25 cellular contexts compared by ENCODE assay signal in the genomic region with DNA sequence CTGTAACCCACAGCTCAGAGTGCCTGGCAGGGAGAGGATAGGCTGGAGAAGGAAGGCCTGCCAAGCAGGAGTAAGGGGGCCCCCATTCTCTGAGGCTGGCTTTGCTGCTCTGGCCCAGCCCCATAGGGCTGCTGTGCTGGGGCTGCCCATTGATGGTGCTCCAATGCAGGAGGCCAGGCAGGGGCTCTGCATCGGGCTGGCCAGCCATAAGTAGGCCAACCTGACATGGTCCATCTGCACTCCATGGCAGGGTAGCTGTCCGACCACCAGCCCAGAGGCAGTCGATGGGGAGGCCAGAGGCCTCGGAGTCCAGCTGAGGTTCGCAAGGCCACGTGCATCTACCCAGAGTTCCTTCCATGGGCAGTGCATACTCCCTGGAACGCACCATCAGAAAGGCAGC.
"Had no signal": no experiment of that assay in that cellular context is flagged by ENCODE, and none has a peak within 500 bp of the region (broad histone marks: within the 10 kb centered on the region; RNA-seq: fewer than 3 reads in every experiment).

No MANE protein-coding gene starts in this region.

- H3K4me3 ChIP-seq: heart left ventricle, left ventricle myocardium inferior, mucosa of descending colon, right atrium auricular region, right lobe of liver, skin epidermis, stomach, testis, thyroid gland, transverse colon, upper lobe of left lung had no signal

- DNase-seq: hypothalamus; immature natural killer cell; kidney; left ventricle myocardium inferior; midbrain; mucosa of descending colon; naive thymus-derived CD4-positive, alpha-beta T cell; nucleus accumbens; right lobe of liver; stimulated activated CD4-positive, alpha-beta T cell treated with anti-CD3 and anti-CD28 coated beads, Interleukin-4, amount 100 ng/mL, for 24 hours; stimulated activated CD8-positive, alpha-beta memory T cell treated with anti-CD3 and anti-CD28 coated beads, Interleukin-4, amount 100 ng/mL, for 48 hours; stimulated activated naive B cell treated with anti-CD40 and anti-IgM and Interleukin-4, amounts not matched to agents 10 μg/mL and 1 μg/mL and 100 μg/mL, for 72 hours; stimulated activated naive CD8-positive, alpha-beta T cell treated with anti-CD3 and anti-CD28 coated beads, Interleukin-15, Interleukin-2, amounts not matched to agents 100 U/mL and 50 U/mL, for 24 hours; stomach; testis; thyroid gland; transverse colon; upper lobe of left lung had no signal

- H3K4me1 Mint-ChIP-seq: immature natural killer cell; memory B cell; naive thymus-derived CD4-positive, alpha-beta T cell; stimulated activated naive B cell treated with anti-CD40 and anti-IgM and Interleukin-4, amounts not matched to agents 10 μg/mL and 1 μg/mL and 100 μg/mL, for 72 hours had no signal

- ATAC-seq: mucosa of descending colon; naive thymus-derived CD4-positive, alpha-beta T cell; right lobe of liver; stimulated activated naive B cell treated with anti-CD40 and anti-IgM and Interleukin-4, amounts not matched to agents 10 μg/mL and 1 μg/mL and 100 μg/mL, for 72 hours; stimulated activated naive CD8-positive, alpha-beta T cell treated with anti-CD3 and anti-CD28 coated beads, Interleukin-15, Interleukin-2, amounts not matched to agents 100 U/mL and 50 U/mL, for 24 hours had no signal

- H3K79me2 ChIP-seq: parathyroid adenoma had no signal

- H3K9me3 ChIP-seq: heart left ventricle, mucosa of descending colon, right atrium auricular region, right lobe of liver, stomach, testis, thyroid gland, transverse colon, upper lobe of left lung had no signal

- H3K36me3 ChIP-seq: heart left ventricle, left ventricle myocardium inferior, right atrium auricular region, right lobe of liver, stomach, thyroid gland, transverse colon, upper lobe of left lung had no signal

- H3K27ac Mint-ChIP-seq: immature natural killer cell; memory B cell; naive thymus-derived CD4-positive, alpha-beta T cell; natural killer cell treated with Interleukin-12 subunit alpha and Interleukin-12 subunit beta and Interleukin-15 and Interleukin-18, amount 100 ng/mL, for 72 hours; progenitor cell of endocrine pancreas; stimulated activated naive B cell treated with anti-CD40 and anti-IgM and Interleukin-4, amounts not matched to agents 10 μg/mL and 1 μg/mL and 100 μg/mL, for 72 hours had no signal

- H3K27ac ChIP-seq: heart left ventricle, left ventricle myocardium inferior, parathyroid adenoma, right atrium auricular region, right lobe of liver, skin epidermis, stomach, testis, thyroid gland, transverse colon, upper lobe of left lung had no signal

- H3K9me3 Mint-ChIP-seq: immature natural killer cell; memory B cell; naive thymus-derived CD4-positive, alpha-beta T cell; natural killer cell treated with Interleukin-12 subunit alpha and Interleukin-12 subunit beta and Interleukin-15 and Interleukin-18, amount 100 ng/mL, for 72 hours; stimulated activated naive B cell treated with anti-CD40 and anti-IgM and Interleukin-4, amounts not matched to agents 10 μg/mL and 1 μg/mL and 100 μg/mL, for 72 hours had no signal

- H3K36me3 Mint-ChIP-seq: immature natural killer cell; memory B cell; naive thymus-derived CD4-positive, alpha-beta T cell; natural killer cell treated with Interleukin-12 subunit alpha and Interleukin-12 subunit beta and Interleukin-15 and Interleukin-18, amount 100 ng/mL, for 72 hours; stimulated activated naive B cell treated with anti-CD40 and anti-IgM and Interleukin-4, amounts not matched to agents 10 μg/mL and 1 μg/mL and 100 μg/mL, for 72 hours had no signal

- H3K27me3 ChIP-seq: right atrium auricular region, right lobe of liver, stomach, testis, thyroid gland, transverse colon, upper lobe of left lung had no signal

- H3K4me1 ChIP-seq: left ventricle myocardium inferior, parathyroid adenoma, right atrium auricular region, right lobe of liver, testis, thyroid gland, upper lobe of left lung had no signal

- H2AFZ ChIP-seq: parathyroid adenoma had no signal

- H3K27me3 Mint-ChIP-seq: naive thymus-derived CD4-positive, alpha-beta T cell had no signal

- H3K4me3 Mint-ChIP-seq: immature natural killer cell; memory B cell; naive thymus-derived CD4-positive, alpha-beta T cell; natural killer cell treated with Interleukin-12 subunit alpha and Interleukin-12 subunit beta and Interleukin-15 and Interleukin-18, amount 100 ng/mL, for 72 hours; stimulated activated naive B cell treated with anti-CD40 and anti-IgM and Interleukin-4, amounts not matched to agents 10 μg/mL and 1 μg/mL and 100 μg/mL, for 72 hours had no signal
